In genomic region chr11:31408205-31408604, GRCh38 we compare ENCODE assay signal across 27 cellular contexts. TPM values are rescaled to one million over a fixed set of nuclear protein-coding genes. Genes with fewer than 3 reads are reported as not detected.
DNase-seq lines count a peak whose midpoint lies in the region; ATAC-seq, FAIRE-seq and TF ChIP-seq lines count a peak whose summit lies in the region.
"Had no signal": no experiment of that assay in that cellular context is flagged by ENCODE, and none has a peak within 500 bp of the region (broad histone marks: within the 10 kb centered on the region; RNA-seq: fewer than 3 reads in every experiment).

No MANE protein-coding gene starts in this region.

- TF ChIP-seq POLR2A in HepG2 (IDR thresholded peaks at IDR 0.05; ENCODE audit: insufficient read depth in 1 of 2, low read depth in 2 of 2, low read length in 2 of 2): no peak
- no peak for TF ChIP-seq POLR2A in right lobe of liver (IDR thresholded peaks at IDR 0.05)

- no peaks in the 10 kb centered on the region for H4K20me1 ChIP-seq in HepG2 (ENCODE audit: insufficient read depth, low read length)
- H4K20me1 ChIP-seq in Karpas-422 (ENCODE audit: insufficient read depth, low read depth, low read length): no peaks in the 10 kb centered on the region
- no peaks in the 10 kb centered on the region for H4K20me1 ChIP-seq in neural progenitor cell (ENCODE audit: low read depth)
- H4K20me1 ChIP-seq: BLaER1 had no signal

- H3K27ac ChIP-seq in HepG2 (ENCODE audit: extremely low read length, insufficient read depth, low read length) (no peak overlapping the region), right lobe of liver (no peak overlapping the region), Karpas-422 (ENCODE audit: low read length) (no peak overlapping the region), neural progenitor cell (peak overlapping the region; percentile 3), colonic mucosa (no peak overlapping the region)
- H3K27ac ChIP-seq: BLaER1, SJSA1 had no signal

- peaks cover 3% of the 10 kb centered on the region for H3K4me1 Mint-ChIP-seq in activated CD4-positive, alpha-beta T cell treated with anti-CD3 and anti-CD28 coated beads, Interleukin-2, amount 10 ng/mL, durations not matched to agents 24 days and 14 days
- H3K4me1 Mint-ChIP-seq in neural progenitor cell: peaks cover 5% of the 10 kb centered on the region
- H3K4me1 Mint-ChIP-seq in T-cell: peaks cover 0 to 3% (median 0%) of the 10 kb centered on the region in 3 donors

- H3K9me3 ChIP-seq in HepG2 (ENCODE audit: low read length) (no peaks in the 10 kb centered on the region), right lobe of liver (no peaks in the 10 kb centered on the region), Karpas-422 (ENCODE audit: low read length) (no peaks in the 10 kb centered on the region), neural progenitor cell (ENCODE audit: low read depth) (peaks cover 10% of the 10 kb centered on the region), colonic mucosa (no peaks in the 10 kb centered on the region)
- H3K9me3 ChIP-seq: BLaER1, SJSA1 had no signal

- H3K4me2 ChIP-seq in HepG2 (ENCODE audit: low read depth, low read length) (no peak overlapping the region), Karpas-422 (ENCODE audit: low read depth, low read length, poor library complexity, severe bottlenecking) (no peak overlapping the region), neural progenitor cell (no peak overlapping the region)
- H3K4me2 ChIP-seq: BLaER1 had no signal

- peaks cover 9% of the 10 kb centered on the region for H3F3A ChIP-seq in neural progenitor cell (ENCODE audit: low read depth)

- ATAC-seq in HepG2 (no peak), right lobe of liver (no peak), T-cell (replicated peaks in 1 of 4) (no peak)

- H3K27me3 ChIP-seq in HepG2 (ENCODE audit: control insufficient read depth in 1 of 2, insufficient read depth in 2 of 2, low read length in 2 of 2) (no peaks in the 10 kb centered on the region), right lobe of liver (no peaks in the 10 kb centered on the region), Karpas-422 (ENCODE audit: low read length) (no peaks in the 10 kb centered on the region), neural progenitor cell (no peaks in the 10 kb centered on the region), colonic mucosa (no peaks in the 10 kb centered on the region)
- H3K27me3 ChIP-seq: BLaER1, SJSA1 had no signal

- H3K4me1 ChIP-seq in HepG2 (ENCODE audit: insufficient read depth, low read length) (no peaks in the 10 kb centered on the region), right lobe of liver (no peaks in the 10 kb centered on the region), Karpas-422 (ENCODE audit: low read length) (peaks cover 9% of the 10 kb centered on the region; the same call in 1 of the 2 replicates), neural progenitor cell (peaks cover 4% of the 10 kb centered on the region), colonic mucosa (no peaks in the 10 kb centered on the region)
- H3K4me1 ChIP-seq: BLaER1, SJSA1 had no signal

- H3K9ac ChIP-seq in HepG2 (ENCODE audit: insufficient read depth, low read depth, low read length) (no peak overlapping the region), Karpas-422 (ENCODE audit: low read length) (no peak overlapping the region), neural progenitor cell (no peak overlapping the region), colonic mucosa (ENCODE audit: low read depth in 2 of 2, low read length in 2 of 2) (no peak overlapping the region)
- H3K9ac ChIP-seq: BLaER1 had no signal

- no peak for TF ChIP-seq RAD21 in HepG2 (CRISPR knock-in tag; IDR thresholded peaks at IDR 0.05)

- WGBS in HepG2 (ENCODE audit: low lambda C conversion rate): 100% methylated on average over 2 of the region's 2 CpGs
- WGBS in right lobe of liver (ENCODE audit: insufficient coverage, low coverage, low lambda C conversion rate, missing lambda C conversion rate): 92% methylated on average over 2 of the region's 2 CpGs

- H3K4me3 ChIP-seq in HepG2 (replicated peaks in 1 of 3; ENCODE audit: insufficient read depth in 1 of 3, low read depth in 2 of 3, low read length in 3 of 3) (no peak overlapping the region), right lobe of liver (no peak overlapping the region), Karpas-422 (ENCODE audit: low read length) (no peak overlapping the region), neural progenitor cell (no peak overlapping the region), colonic mucosa (no peak overlapping the region)
- H3K4me3 ChIP-seq: BLaER1, SJSA1 had no signal

- TF ChIP-seq CTCF in HepG2 (CRISPR knock-in tag; IDR thresholded peaks at IDR 0.05) (no peak), right lobe of liver (IDR thresholded peaks at IDR 0.05) (no peak), neural progenitor cell (IDR thresholded peaks at IDR 0.05) (no peak), colonic mucosa (IDR thresholded peaks at IDR 0.05) (no peak)

- POLR2A ChIA-PET in HepG2 (lab: Yijun Ruan, JAX): no interaction called here
- POLR2A ChIA-PET in T-cell (lab: Charles Lee): no interaction called here

- H2AFZ ChIP-seq in HepG2 (ENCODE audit: low read length) (no peak overlapping the region), Karpas-422 (ENCODE audit: low read length) (no peak overlapping the region), neural progenitor cell (replicated peaks) (no peak overlapping the region)

- H3K27me3 Mint-ChIP-seq in activated CD4-positive, alpha-beta T cell treated with anti-CD3 and anti-CD28 coated beads, Interleukin-2, amount 10 ng/mL, durations not matched to agents 24 days and 14 days: no peaks in the 10 kb centered on the region
- peaks cover 2% of the 10 kb centered on the region for H3K27me3 Mint-ChIP-seq in neural progenitor cell (ENCODE audit: insufficient read depth, low read depth)
- H3K27me3 Mint-ChIP-seq in T-cell: no peaks in the 10 kb centered on the region
- H3K27me3 Mint-ChIP-seq: CD4-positive, CD25-positive, alpha-beta regulatory T cell had no signal

- H3K36me3 ChIP-seq in HepG2 (replicated peaks in 1 of 2; ENCODE audit: control insufficient read depth in 1 of 2, insufficient read depth in 2 of 2, low read length in 2 of 2) (0 out of 5 replicates have a peak, but pooled peaks cover 0 to 3% of the 10 kb centered on the region in 2 experiments), right lobe of liver (no peaks in the 10 kb centered on the region), Karpas-422 (ENCODE audit: insufficient read depth, low read length) (no peaks in the 10 kb centered on the region), neural progenitor cell (peaks cover 11% of the 10 kb centered on the region), colonic mucosa (no peaks in the 10 kb centered on the region)
- H3K36me3 ChIP-seq: BLaER1, SJSA1 had no signal

- H3K79me2 ChIP-seq in HepG2 (ENCODE audit: insufficient read depth, low read length): no peaks in the 10 kb centered on the region
- H3K79me2 ChIP-seq in Karpas-422 (ENCODE audit: low read length): peaks cover 48% of the 10 kb centered on the region
- peaks cover 44% of the 10 kb centered on the region for H3K79me2 ChIP-seq in neural progenitor cell (ENCODE audit: low read depth)

- H3K9me3 Mint-ChIP-seq in activated CD4-positive, alpha-beta T cell treated with anti-CD3 and anti-CD28 coated beads, Interleukin-2, amount 10 ng/mL, durations not matched to agents 24 days and 14 days: no peaks in the 10 kb centered on the region
- H3K9me3 Mint-ChIP-seq in neural progenitor cell (peaks cover 21% of the 10 kb centered on the region), T-cell (peaks cover 0 to 4% (median 3%) of the 10 kb centered on the region in 3 donors)

- CTCF ChIA-PET in HepG2 (lab: Yijun Ruan, JAX; ENCODE audit: low intra/inter-chr PET ratio, low total read pairs): no interaction called here
- CTCF ChIA-PET in T-cell (lab: Charles Lee): no interaction called here

- H3K9me2 ChIP-seq in Karpas-422 (replicated peaks; ENCODE audit: insufficient read depth, low read length): no peaks in the 10 kb centered on the region

- FAIRE-seq in HepG2 (lab: Jason Lieb, UNC): no peak
- FAIRE-seq: GM18507 had no signal

- peak; percentile 4 for DNase-seq in activated CD4-positive, alpha-beta T cell treated with anti-CD3 and anti-CD28 coated beads for 48 hours
- DNase-seq in activated CD4-positive, alpha-beta T cell treated with anti-CD3 and anti-CD28 coated beads, Interleukin-2, amount 10 ng/mL, durations not matched to agents 24 days and 14 days: no peak
- DNase-seq in HepG2 (ENCODE audit: low spot score) (no peak), right lobe of liver (no peak), Karpas-422 (peak; percentile 40), neural progenitor cell (ENCODE audit: low spot score) (no peak), colonic mucosa (no peak), T-cell (no peak)
- DNase-seq: DMS153, DND-41, H7, KBM-7, MM.1S, NCI-H1048, NCI-H1417, NCI-H1694, NCI-H2029 treated with DMSO at 0.1 percent for 48 hours, NCI-H446 treated with DMSO at 0.1 percent for 48 hours, NCI-H526, Right ventricle myocardium superior, RPMI8226 had no signal

- no TSS peak for BruUV-seq in HepG2 (replicated peaks; lab: Mats Ljungman, UMichigan)

- intact Hi-C loops in activated CD4-positive, alpha-beta T cell treated with anti-CD3 and anti-CD28 coated beads, Interleukin-2, amount 10 ng/mL, durations not matched to agents 24 days and 14 days (cut with micrococcal nuclease): no loop called here
- intact Hi-C loops in HepG2 (cut with micrococcal nuclease; ENCODE audit: unreplicated experiment): no loop called here
- intact Hi-C loops in right lobe of liver (cut with DNase I): no loop called here
- intact Hi-C loops in colonic mucosa (cut with DNase I): no loop called here

- TF ChIP-seq EP300 in HepG2 (IDR thresholded peaks at IDR 0.05; ENCODE audit: low read depth in 2 of 2, low read length in 2 of 2) (no peak), HepG2 (CRISPR knock-in tag; IDR thresholded peaks at IDR 0.05; ENCODE audit: borderline replicate concordance) (no peak)

- no peak overlapping the region for H3K4me3 Mint-ChIP-seq in activated CD4-positive, alpha-beta T cell treated with anti-CD3 and anti-CD28 coated beads, Interleukin-2, amount 10 ng/mL, durations not matched to agents 24 days and 14 days
- H3K4me3 Mint-ChIP-seq in neural progenitor cell (no peak overlapping the region), T-cell (no peak overlapping the region)
- H3K4me3 Mint-ChIP-seq: CD4-positive, CD25-positive, alpha-beta regulatory T cell had no signal

- H3K27ac Mint-ChIP-seq in activated CD4-positive, alpha-beta T cell treated with anti-CD3 and anti-CD28 coated beads, Interleukin-2, amount 10 ng/mL, durations not matched to agents 24 days and 14 days: no peak overlapping the region
- H3K27ac Mint-ChIP-seq in neural progenitor cell: no peak overlapping the region
- H3K27ac Mint-ChIP-seq in T-cell: no peak overlapping the region
- H3K27ac Mint-ChIP-seq: CD4-positive, CD25-positive, alpha-beta regulatory T cell had no signal

- H3K36me3 Mint-ChIP-seq in activated CD4-positive, alpha-beta T cell treated with anti-CD3 and anti-CD28 coated beads, Interleukin-2, amount 10 ng/mL, durations not matched to agents 24 days and 14 days (ENCODE audit: low read depth): peaks cover 3% of the 10 kb centered on the region
- H3K36me3 Mint-ChIP-seq in neural progenitor cell (peaks cover 35% of the 10 kb centered on the region), T-cell (peaks cover 26% of the 10 kb centered on the region)

- in situ Hi-C loops in HepG2 (cut with HindIII; ENCODE audit: extremely low pct_ligation_motif_present, low pct_unique_long_range_greater_than_20kb): no loop called here

RNA-seq across cellular contexts. Expression of gene DNAJC24, which starts 38.5 kb away (rescaled TPM):
- 15.8 and 19.0 TPM in 2 replicates for total RNA-seq in activated CD4-positive, alpha-beta T cell treated with anti-CD3 and anti-CD28 coated beads, Interleukin-2, amount 10 ng/mL, durations not matched to agents 24 days and 14 days
- total RNA-seq in HepG2 (2016; rRNA removed; fragmentation: Illumina TruSeq; extraction: Trizol) (12.0 and 13.7 TPM in 2 replicates), right lobe of liver (10 to 100 TPM in 1 of 6 experiments, 1 to 10 TPM in 5; 3.9 to 12.4 (median 7.2) TPM), neural progenitor cell (ENCODE audit: low replicate concordance) (52.2 and 80.9 TPM in 2 replicates), colonic mucosa (10 to 100 TPM in 1 of 2 donors, 1 to 10 TPM in 1; 8.3 to 10.1 TPM), T-cell (10 to 100 TPM; 15.0 to 23.4 (median 18.4) TPM)
- total RNA-seq in HepG2 (2016; cell fraction: cytosol; rRNA removed; fragmentation: Illumina TruSeq; extraction: Trizol; ENCODE audit: low read depth): 4.7 and 4.8 TPM in 2 replicates
- total RNA-seq in HepG2 (2016; cell fraction: insoluble cytoplasmic fraction; rRNA removed; fragmentation: Illumina TruSeq; extraction: Trizol): 10.3 and 12.2 TPM in 2 replicates
- total RNA-seq in HepG2 (2016; cell fraction: membrane; rRNA removed; fragmentation: Illumina TruSeq; extraction: Trizol): 7.9 and 10.1 TPM in 2 replicates
- 34.8 and 36.0 TPM in 2 replicates for total RNA-seq in HepG2 (2016; cell fraction: nucleus; rRNA removed; fragmentation: Illumina TruSeq; extraction: Trizol)
- 8.8 and 10.5 TPM in 2 replicates for polyA plus RNA-seq in HepG2 (2011; rRNA removed)
- polyA plus RNA-seq in HepG2 (2011; cell fraction: cytosol; rRNA removed): 2.3 and 3.7 TPM in 2 replicates
- polyA plus RNA-seq in HepG2 (2011; cell fraction: nucleus; rRNA removed): 11.8 and 16.1 TPM in 2 replicates
- polyA plus RNA-seq in HepG2 (2012): 6.8 and 8.5 TPM in 2 replicates
- 4.0 and 7.4 TPM in 2 replicates for polyA plus RNA-seq in HepG2 (2016; cell fraction: cytosol; fragmentation: Illumina TruSeq; extraction: Trizol; ENCODE audit: low read depth)
- polyA plus RNA-seq in HepG2 (2016; cell fraction: insoluble cytoplasmic fraction; fragmentation: Illumina TruSeq; extraction: Trizol; ENCODE audit: low read depth): 8.9 and 12.3 TPM in 2 replicates
- 6.2 and 6.5 TPM in 2 replicates for polyA plus RNA-seq in HepG2 (2016; cell fraction: membrane; fragmentation: Illumina TruSeq; extraction: Trizol; ENCODE audit: low read depth)
- polyA plus RNA-seq in HepG2 (2016; cell fraction: nucleus; fragmentation: Illumina TruSeq; extraction: Trizol; ENCODE audit: insufficient read depth, low read depth): 33.4 and 35.5 TPM in 2 replicates
- 2.5 and 24.5 TPM in 2 replicates for polyA minus RNA-seq in HepG2 (2011; rRNA and poly(A)+ RNA removed; ENCODE audit: low replicate concordance)
- polyA minus RNA-seq in HepG2 (2011; cell fraction: cytosol; rRNA and poly(A)+ RNA removed): 4.0 and 4.1 TPM in 2 replicates
- polyA minus RNA-seq in HepG2 (2011; cell fraction: nucleus; rRNA and poly(A)+ RNA removed): 44.3 and 44.9 TPM in 2 replicates
- 24.6 and 50.6 TPM in 2 replicates for total RNA-seq in Karpas-422 (2014; rRNA removed; shearing (Covaris generic); ENCODE audit: low replicate concordance)

RNA-seq across cellular contexts. Expression of gene DCDC1, which starts 38.7 kb away (rescaled TPM):
- total RNA-seq in activated CD4-positive, alpha-beta T cell treated with anti-CD3 and anti-CD28 coated beads, Interleukin-2, amount 10 ng/mL, durations not matched to agents 24 days and 14 days: not detected in 2 replicates
- 0.24 and 0.27 TPM in 2 replicates for total RNA-seq in HepG2 (2016; rRNA removed; fragmentation: Illumina TruSeq; extraction: Trizol)
- total RNA-seq in HepG2 (2016; cell fraction: cytosol; rRNA removed; fragmentation: Illumina TruSeq; extraction: Trizol; ENCODE audit: low read depth): 0.10 TPM in 1 of 2 replicates, not detected in the other
- total RNA-seq in HepG2 (2016; cell fraction: insoluble cytoplasmic fraction; rRNA removed; fragmentation: Illumina TruSeq; extraction: Trizol): 0.24 and 0.43 TPM in 2 replicates
- total RNA-seq in HepG2 (2016; cell fraction: membrane; rRNA removed; fragmentation: Illumina TruSeq; extraction: Trizol): 0.14 and 0.40 TPM in 2 replicates
- 0.66 and 0.96 TPM in 2 replicates for total RNA-seq in HepG2 (2016; cell fraction: nucleus; rRNA removed; fragmentation: Illumina TruSeq; extraction: Trizol)
- polyA plus RNA-seq in HepG2 (2011; rRNA removed): 0.12 and 0.13 TPM in 2 replicates
- polyA plus RNA-seq in HepG2 (2011; cell fraction: cytosol; rRNA removed): 0.05 and 0.14 TPM in 2 replicates
- polyA plus RNA-seq in HepG2 (2011; cell fraction: nucleus; rRNA removed): 0.23 and 0.26 TPM in 2 replicates
- 0.09 and 0.15 TPM in 2 replicates for polyA plus RNA-seq in HepG2 (2012)
- 0.03 TPM in 2 replicates for polyA plus RNA-seq in HepG2 (2016; cell fraction: cytosol; fragmentation: Illumina TruSeq; extraction: Trizol; ENCODE audit: low read depth)
- 0.25 and 0.29 TPM in 2 replicates for polyA plus RNA-seq in HepG2 (2016; cell fraction: insoluble cytoplasmic fraction; fragmentation: Illumina TruSeq; extraction: Trizol; ENCODE audit: low read depth)
- polyA plus RNA-seq in HepG2 (2016; cell fraction: membrane; fragmentation: Illumina TruSeq; extraction: Trizol; ENCODE audit: low read depth): 0.11 and 0.16 TPM in 2 replicates
- polyA plus RNA-seq in HepG2 (2016; cell fraction: nucleus; fragmentation: Illumina TruSeq; extraction: Trizol; ENCODE audit: insufficient read depth, low read depth): 0.31 and 0.62 TPM in 2 replicates
- 0.16 and 0.72 TPM in 2 replicates for polyA minus RNA-seq in HepG2 (2011; rRNA and poly(A)+ RNA removed; ENCODE audit: low replicate concordance)
- 0.10 TPM in 1 of 2 replicates, not detected in the other for polyA minus RNA-seq in HepG2 (2011; cell fraction: cytosol; rRNA and poly(A)+ RNA removed)
- polyA minus RNA-seq in HepG2 (2011; cell fraction: nucleus; rRNA and poly(A)+ RNA removed): 0.99 and 1.8 TPM in 2 replicates
- total RNA-seq in right lobe of liver: 1 to 10 TPM; 1.9 to 4.8 (median 2.6) TPM
- not detected in 2 replicates for total RNA-seq in Karpas-422 (2014; rRNA removed; shearing (Covaris generic); ENCODE audit: low replicate concordance)
- total RNA-seq in neural progenitor cell (ENCODE audit: low replicate concordance): 3.4 and 5.0 TPM in 2 replicates
- total RNA-seq in colonic mucosa: not detected
- 1 to 10 TPM in 1 of 5 donors, under 1 TPM in 3, not detected in 1; 0.09 to 1.0 (median 0.22) TPM for total RNA-seq in T-cell
- total RNA-seq: A172; CD4-positive, CD25-positive, alpha-beta regulatory T cell; HT1080; SJSA1 had no signal
- polyA plus RNA-seq: CD4-positive, CD25-positive, alpha-beta regulatory T cell had no signal

Comparison
In these comparisons a context has a peak if more than half of its experiments do, and no peak if none do; other contexts are left out.
1. DNase-seq: peak in activated CD4-positive, alpha-beta T cell treated with anti-CD3 and anti-CD28 coated beads for 48 hours (single experiment) and Karpas-422 (single experiment); none in activated CD4-positive, alpha-beta T cell treated with anti-CD3 and anti-CD28 coated beads, Interleukin-2, amount 10 ng/mL, durations not matched to agents 24 days and 14 days (single experiment), HepG2 (single experiment), right lobe of liver (0 of 3), neural progenitor cell (single experiment), colonic mucosa (single experiment) and T-cell (0 of 34).